1 cellular context compared by ENCODE assay signal in genomic region chr11:43311791-43312607, GRCh38.
TF ChIP-seq lines count a peak whose summit lies in the region.

Gene API5, plus strand, starts transcription at chr11:43311996. Its CDS starts 132 bp downstream, at chr11:43312128.

TF ChIP-seq in K562, 482 proteins besides CTCF, POLR2A, EP300 and RAD21 (continued from another document and continues in another):
- TF ChIP-seq UBTF (IDR thresholded peaks at IDR 0.05; ENCODE audit: borderline replicate concordance in 1 of 2, low read depth in 2 of 2, low read length in 2 of 2), result peak; percentile 80 to 81; a peak in 2 of 4 replicates
- TF ChIP-seq TOE1 (IDR thresholded peaks at IDR 0.05; ENCODE audit: borderline replicate concordance), result peak; percentile 55; the same call in 1 of the 2 replicates
- TF ChIP-seq TOE1 (CRISPR knock-in tag; IDR thresholded peaks at IDR 0.05; ENCODE audit: borderline replicate concordance, low read depth), result no peak
- TF ChIP-seq E2F4 (CRISPR knock-in tag; IDR thresholded peaks at IDR 0.05; ENCODE audit: low read depth), result no peak
- TF ChIP-seq NONO (IDR thresholded peaks at IDR 0.05; ENCODE audit: low read depth in 2 of 2, low read length in 1 of 2), result 0 out of 4 replicates have a peak, but pooled peaks of 1 of the 2 experiments have one; percentile 24
- no peak for TF ChIP-seq ZNF174 (CRISPR knock-in tag; IDR thresholded peaks at IDR 0.05)
- TF ChIP-seq ZMIZ1 (IDR thresholded peaks at IDR 0.05; ENCODE audit: low read depth in 2 of 2, low read length in 2 of 2), result no peak
- TF ChIP-seq TEAD1 (CRISPR knock-in tag; IDR thresholded peaks at IDR 0.05), result peak; percentile 3 to 65; a peak in 1 of 4 replicates
- no peak for TF ChIP-seq ATF6 (CRISPR knock-in tag; IDR thresholded peaks at IDR 0.05)
- no peak for TF ChIP-seq ARID2 (IDR thresholded peaks at IDR 0.05)
- TF ChIP-seq ZBTB26 (CRISPR knock-in tag; IDR thresholded peaks at IDR 0.05), result no peak
- no peak for TF ChIP-seq ADNP (tag; IDR thresholded peaks at IDR 0.05)
- no peak for TF ChIP-seq U2AF1 (optimal IDR thresholded peaks at IDR 0.05; ENCODE audit: low read depth, low read length)
- no peak for TF ChIP-seq ELK1 (CRISPR knock-in tag; IDR thresholded peaks at IDR 0.05)
- no peak for TF ChIP-seq ZNF324 (CRISPR knock-in tag; IDR thresholded peaks at IDR 0.05)
- peak; percentile 54; the same call in 1 of the 2 replicates for TF ChIP-seq ZNF232 (CRISPR knock-in tag; IDR thresholded peaks at IDR 0.05)
- peak; percentile 49; the same call in 1 of the 2 replicates for TF ChIP-seq ARID3A (IDR thresholded peaks at IDR 0.05; ENCODE audit: borderline replicate concordance, low read depth, low read length)
- no peak for TF ChIP-seq ZNF644 (tag; IDR thresholded peaks at IDR 0.05; ENCODE audit: low read depth)
- TF ChIP-seq GABPA (tag; conservative IDR thresholded peaks at IDR 0.05; ENCODE audit: low read depth), result 0 out of 2 replicates have a peak, but pooled peaks have one; percentile 37
- TF ChIP-seq MXD1 (CRISPR knock-in tag; IDR thresholded peaks at IDR 0.05; ENCODE audit: borderline replicate concordance, poor library complexity, severe bottlenecking), result no peak
- no peak for TF ChIP-seq GTF2E2 (tag; IDR thresholded peaks at IDR 0.05)
- peak; percentile 34; the same call in 1 of the 2 replicates for TF ChIP-seq NR3C1 (CRISPR knock-in tag; IDR thresholded peaks at IDR 0.05)
- TF ChIP-seq REST (CRISPR knock-in tag; IDR thresholded peaks at IDR 0.05; ENCODE audit: low read depth), result peak; percentile 47; the same call in 1 of the 2 replicates
- TF ChIP-seq MAX (CRISPR knock-in tag; IDR thresholded peaks at IDR 0.05), result peak; percentile 59; the same call in 1 of the 2 replicates
- TF ChIP-seq ID3 (CRISPR knock-in tag; IDR thresholded peaks at IDR 0.05), result no peak
- TF ChIP-seq ID3 (tag; IDR thresholded peaks at IDR 0.05), result no peak; the same call in 1 of the 2 replicates
- peak; percentile 96 for TF ChIP-seq POLR2G (IDR thresholded peaks at IDR 0.05; ENCODE audit: low read depth, low read length)
- TF ChIP-seq E2F6 (IDR thresholded peaks at IDR 0.05; ENCODE audit: borderline replicate concordance in 1 of 2, extremely low read depth in 1 of 2, insufficient read depth in 1 of 2, insufficient read length in 1 of 2, low read depth in 1 of 2, low read length in 1 of 2, poor library complexity in 1 of 2, severe bottlenecking in 1 of 2), result peak in 1 of 2 experiments; percentile 46
- 0 out of 2 replicates have a peak, but pooled peaks have one; percentile 15 for TF ChIP-seq USF2 (CRISPR knock-in tag; IDR thresholded peaks at IDR 0.05)
- TF ChIP-seq MBD2 (IDR thresholded peaks at IDR 0.05; ENCODE audit: borderline replicate concordance, low read depth), result peak; percentile 33; the same call in 1 of the 2 replicates
- TF ChIP-seq PCBP1 (IDR thresholded peaks at IDR 0.05; ENCODE audit: low read depth, low read length, poor library complexity, severe bottlenecking), result no peak
- peak; percentile 93 for TF ChIP-seq SUPT5H (IDR thresholded peaks at IDR 0.05)
- peak; percentile 93 for TF ChIP-seq TAF7 (tag; IDR thresholded peaks at IDR 0.05)
- peak; percentile 78 for TF ChIP-seq EP400 (IDR thresholded peaks at IDR 0.05)
- no peak for TF ChIP-seq PRPF4 (IDR thresholded peaks at IDR 0.05; ENCODE audit: insufficient read depth, low read depth, low read length, poor library complexity, severe bottlenecking)
